In the genomic region with DNA sequence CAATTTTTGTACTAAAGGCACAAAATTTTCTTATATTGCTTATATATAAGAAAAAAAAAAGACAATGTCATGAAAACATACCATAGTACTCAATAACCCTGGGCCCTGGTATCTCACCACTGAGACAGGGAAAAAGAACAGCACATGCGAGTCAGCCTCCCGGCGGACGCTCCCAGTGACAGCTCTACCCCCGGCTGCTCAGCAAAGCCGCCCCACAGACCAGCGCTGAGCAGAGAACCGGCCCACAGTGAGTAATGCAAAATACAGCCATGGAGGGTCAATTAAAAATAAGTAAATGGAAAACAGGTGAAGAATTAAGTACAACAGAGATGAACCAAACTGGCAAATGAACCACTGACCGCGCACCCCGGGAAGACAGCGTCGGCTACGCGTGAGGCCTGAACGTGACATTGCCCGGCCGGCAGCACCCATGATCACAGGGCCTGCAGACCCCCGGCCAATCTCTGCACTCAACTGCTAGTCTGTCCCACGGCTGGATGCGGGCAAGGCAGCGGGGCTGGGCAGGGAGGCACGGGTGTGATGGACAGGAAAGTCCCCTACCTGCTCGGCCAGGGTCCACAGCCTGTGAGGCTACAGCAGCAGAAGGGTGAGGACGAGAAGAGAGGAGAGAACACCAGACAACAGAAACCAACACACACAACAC, we compare ENCODE assay signal across 1 cellular context.
TF ChIP-seq lines count a peak whose summit lies in the region.

No MANE protein-coding gene starts in this region.

TF ChIP-seq in H1, 55 proteins besides CTCF, POLR2A, EP300 and RAD21 (continued from another document):
- TF ChIP-seq, protein P1, sequence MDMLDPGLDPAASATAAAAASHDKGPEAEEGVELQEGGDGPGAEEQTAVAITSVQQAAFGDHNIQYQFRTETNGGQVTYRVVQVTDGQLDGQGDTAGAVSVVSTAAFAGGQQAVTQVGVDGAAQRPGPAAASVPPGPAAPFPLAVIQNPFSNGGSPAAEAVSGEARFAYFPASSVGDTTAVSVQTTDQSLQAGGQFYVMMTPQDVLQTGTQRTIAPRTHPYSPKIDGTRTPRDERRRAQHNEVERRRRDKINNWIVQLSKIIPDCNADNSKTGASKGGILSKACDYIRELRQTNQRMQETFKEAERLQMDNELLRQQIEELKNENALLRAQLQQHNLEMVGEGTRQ (IDR thresholded peaks at IDR 0.05; ENCODE audit: low read length), result no peak
- TF ChIP-seq CBX8 (IDR thresholded peaks at IDR 0.05; ENCODE audit: borderline replicate concordance, low read depth, low read length) (no peak), RBBP5 (IDR thresholded peaks at IDR 0.05; ENCODE audit: borderline replicate concordance, low read depth, low read length) (no peak), TCF12 (IDR thresholded peaks at IDR 0.05; ENCODE audit: low read depth, low read length) (no peak), POU5F1 (IDR thresholded peaks at IDR 0.05; ENCODE audit: low read depth, low read length) (no peak), RFX5 (IDR thresholded peaks at IDR 0.05; ENCODE audit: borderline replicate concordance, low read depth, low read length) (no peak)
TF ChIP-seq in H1: peak in this region for 0.
